In the genomic region with DNA sequence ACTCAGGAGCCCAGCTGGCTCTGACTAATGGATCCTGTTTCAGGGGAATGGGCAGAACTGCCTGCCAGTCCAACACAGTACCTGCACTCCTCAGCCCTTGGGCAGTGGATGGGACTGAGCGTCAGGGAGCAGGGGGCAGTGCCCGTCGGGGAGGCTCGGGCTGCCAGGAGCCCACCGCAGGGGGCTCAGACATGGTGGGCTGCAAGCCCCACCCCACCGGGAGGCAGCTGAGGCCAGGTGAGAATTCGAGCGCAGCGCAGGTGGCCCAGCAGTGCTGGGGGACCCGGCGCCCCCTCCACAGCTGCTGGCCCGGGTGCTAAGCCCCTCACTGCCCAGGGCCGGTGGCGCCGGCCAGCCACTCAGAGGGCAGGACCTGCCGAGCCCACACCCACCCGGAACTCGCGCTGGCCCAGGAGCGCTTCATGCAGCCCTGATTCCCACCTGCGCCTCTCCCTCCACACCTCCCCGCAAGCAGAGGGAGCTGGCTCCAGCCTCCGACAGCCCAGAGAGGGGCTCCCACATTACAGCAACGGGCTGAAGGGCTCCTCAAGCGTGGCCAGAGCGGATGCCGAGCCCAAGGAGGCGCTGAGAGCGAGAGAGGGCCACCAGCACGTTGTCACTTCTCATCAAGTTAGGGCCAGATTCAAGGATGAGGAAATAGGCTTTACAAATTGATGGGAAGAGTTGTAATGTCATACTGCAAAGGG, we compare ENCODE assay signal across 22 cellular contexts.
DNase-seq lines count a peak whose midpoint lies in the region; ATAC-seq and TF ChIP-seq lines count a peak whose summit lies in the region.
"Had no signal": no experiment of that assay in that cellular context is flagged by ENCODE, and none has a peak within 500 bp of the region (broad histone marks: within the 10 kb centered on the region; RNA-seq: fewer than 3 reads in every experiment).

No MANE protein-coding gene starts in this region.

- no peak overlapping the region for H3K4ac ChIP-seq in neuronal stem cell (ENCODE audit: low read length)

- CTCF ChIA-PET in GM10248 (lab: Yijun Ruan, JAX) = no interaction called here

- H3K14ac ChIP-seq in neuronal stem cell (ENCODE audit: low read length) = no peak overlapping the region

- H3K27ac ChIP-seq in right cardiac atrium (ENCODE audit: low read length) (no peak overlapping the region), left ventricle myocardium inferior (replicated peaks) (no peak overlapping the region), gastroesophageal sphincter (no peak overlapping the region), neuronal stem cell (replicated peaks; ENCODE audit: low read length) (no peak overlapping the region), upper lobe of right lung (no peak overlapping the region), gastrocnemius medialis (no peak overlapping the region)
- H3K27ac ChIP-seq: A549; BLaER1 treated with 17β-estradiol and CSF1 and Interleukin-3, amounts not matched to agents 10 nM and 100 nM; GM23248 had no signal

- H3K9me3 ChIP-seq in right cardiac atrium (ENCODE audit: control insufficient read depth, low read length) (no peaks in the 10 kb centered on the region), left ventricle myocardium inferior (replicated peaks) (peaks cover 36% of the 10 kb centered on the region), gastroesophageal sphincter (peaks cover 0 to 13% (median 0%) of the 10 kb centered on the region in 3 donors), neuronal stem cell (replicated peaks in 1 of 2; ENCODE audit: control insufficient read depth in 2 of 2, insufficient read depth in 1 of 2, low read depth in 1 of 2, low read length in 2 of 2) (peaks cover 0 to 5% of the 10 kb centered on the region in 2 donors), upper lobe of right lung (no peaks in the 10 kb centered on the region), gastrocnemius medialis (no peaks in the 10 kb centered on the region)
- H3K9me3 ChIP-seq: A549, BE2C had no signal

- no peak overlapping the region for H2BK12ac ChIP-seq in neuronal stem cell (ENCODE audit: low read length)

- no peak overlapping the region for H3K23ac ChIP-seq in neuronal stem cell (ENCODE audit: low read depth, low read length, poor library complexity)

- H2AFZ ChIP-seq in neuronal stem cell (ENCODE audit: low read length) = no peak overlapping the region
- H2AFZ ChIP-seq: GM23248 had no signal

- no peak overlapping the region for H3K4me2 ChIP-seq in neuronal stem cell (ENCODE audit: insufficient read depth, low read length, poor library complexity, severe bottlenecking)
- H3K4me2 ChIP-seq: A549; BLaER1 treated with 17β-estradiol and CSF1 and Interleukin-3, amounts not matched to agents 10 nM and 100 nM had no signal

- H3K9ac ChIP-seq in neuronal stem cell (ENCODE audit: low read depth, low read length, poor library complexity) = no peak overlapping the region
- H3K9ac ChIP-seq: BLaER1 treated with 17β-estradiol and CSF1 and Interleukin-3, amounts not matched to agents 10 nM and 100 nM; GM23248 had no signal

- no peak overlapping the region for H2BK5ac ChIP-seq in neuronal stem cell (ENCODE audit: low read length)

- POLR2A ChIA-PET in GM10248 (lab: Yijun Ruan, JAX) = no interaction called here

- H2AK5ac ChIP-seq in neuronal stem cell (ENCODE audit: low read depth, low read length) = no peak overlapping the region

- H3K4me1 ChIP-seq in right cardiac atrium (ENCODE audit: control insufficient read depth, insufficient read depth, low read length) (no peaks in the 10 kb centered on the region), left ventricle myocardium inferior (no peaks in the 10 kb centered on the region), gastroesophageal sphincter (no peaks in the 10 kb centered on the region), neuronal stem cell (ENCODE audit: control insufficient read depth in 2 of 2, insufficient read depth in 1 of 2, low read depth in 1 of 2, low read length in 2 of 2) (no peaks in the 10 kb centered on the region), upper lobe of right lung (no peaks in the 10 kb centered on the region), gastrocnemius medialis (no peaks in the 10 kb centered on the region)
- H3K4me1 ChIP-seq: A549; BLaER1 treated with 17β-estradiol and CSF1 and Interleukin-3, amounts not matched to agents 10 nM and 100 nM had no signal

- TF ChIP-seq POLR2A in gastroesophageal sphincter (IDR thresholded peaks at IDR 0.05) (no peak), gastrocnemius medialis (IDR thresholded peaks at IDR 0.05) (no peak)

- H4K8ac ChIP-seq in neuronal stem cell (ENCODE audit: low read depth, low read length) = no peak overlapping the region

- ATAC-seq in right cardiac atrium = no peak
- ATAC-seq in gastroesophageal sphincter = peak; percentile 39
- ATAC-seq in upper lobe of right lung = peak; percentile 28
- no peak for ATAC-seq in gastrocnemius medialis
- ATAC-seq: A549 had no signal

- TF ChIP-seq CTCF in left ventricle myocardium inferior (IDR thresholded peaks at IDR 0.05; ENCODE audit: borderline replicate concordance) (no peak), gastroesophageal sphincter (IDR thresholded peaks at IDR 0.05) (no peak), upper lobe of right lung (IDR thresholded peaks at IDR 0.05) (no peak), GM10248 (IDR thresholded peaks at IDR 0.05; ENCODE audit: control extremely low read depth, extremely low read depth, low read depth, missing control alignments) (no peak), gastrocnemius medialis (IDR thresholded peaks at IDR 0.05 in 4 of 5, conservative IDR thresholded peaks at IDR 0.05 in 1 of 5) (no peak)

- DNase-seq in right cardiac atrium (peak in 2 of 3 donors; percentile 32 to 35), left ventricle myocardium inferior (no peak), neuronal stem cell (ENCODE audit: low spot score) (no peak), upper lobe of right lung (peak; percentile 48), GM10248 (ENCODE audit: extremely low spot score) (no peak), gastrocnemius medialis (no peak)
- DNase-seq: 8988T; ACHN; AML-193; BE2C; Calu3; CD4-positive, alpha-beta T cell; CD8-positive, alpha-beta memory T cell; DMS53; DMS79 treated with DMSO at 0.1 percent for 48 hours; GF-D8; GM23248; H7; HCEC 1CT had no signal

- H3K36me3 ChIP-seq in left ventricle myocardium inferior (no peaks in the 10 kb centered on the region), gastroesophageal sphincter (no peaks in the 10 kb centered on the region), neuronal stem cell (replicated peaks in 1 of 2; ENCODE audit: control insufficient read depth in 2 of 2, insufficient read depth in 2 of 2, low read length in 2 of 2) (no peaks in the 10 kb centered on the region), upper lobe of right lung (no peaks in the 10 kb centered on the region), gastrocnemius medialis (no peaks in the 10 kb centered on the region)
- H3K36me3 ChIP-seq: BE2C; BLaER1 treated with 17β-estradiol and CSF1 and Interleukin-3, amounts not matched to agents 10 nM and 100 nM had no signal

- H2BK120ac ChIP-seq in neuronal stem cell (ENCODE audit: low read depth, low read length) = no peak overlapping the region

- intact Hi-C loops in right cardiac atrium (cut with DNase I) (no loop called here), left ventricle myocardium inferior (cut with micrococcal nuclease) (no loop called here), upper lobe of right lung (cut with DNase I) (no loop called here), gastrocnemius medialis (cut with DNase I; ENCODE audit: low total_unique reads) (no loop called here)

- 89% methylated on average over 30 of the region's 30 CpGs for WGBS in right cardiac atrium
- no CpG with 5 or more reads among the region's 30 CpGs for WGBS in gastroesophageal sphincter (ENCODE audit: low coverage in 1 of 2), 2 donors
- WGBS in neuronal stem cell (ENCODE audit: extremely low coverage in 2 of 2, insufficient read length in 2 of 2, insufficient replicate concordance in 1 of 2), 2 donors = no CpG with 5 or more reads among the region's 30 CpGs

- H3K27me3 ChIP-seq in right cardiac atrium (ENCODE audit: control insufficient read depth, insufficient read depth) (no peaks in the 10 kb centered on the region), left ventricle myocardium inferior (ENCODE audit: low read depth) (no peaks in the 10 kb centered on the region), gastroesophageal sphincter (no peaks in the 10 kb centered on the region), neuronal stem cell (ENCODE audit: control insufficient read depth in 3 of 3, insufficient read depth in 3 of 3, low read depth in 1 of 3, low read length in 3 of 3) (no peaks in the 10 kb centered on the region), upper lobe of right lung (no peaks in the 10 kb centered on the region), gastrocnemius medialis (no peaks in the 10 kb centered on the region)
- H3K27me3 ChIP-seq: BE2C; BLaER1 treated with 17β-estradiol and CSF1 and Interleukin-3, amounts not matched to agents 10 nM and 100 nM had no signal

- H3K18ac ChIP-seq in neuronal stem cell (ENCODE audit: low read length) = peak overlapping the region; percentile 77

- no peaks in the 10 kb centered on the region for H3K79me1 ChIP-seq in neuronal stem cell (ENCODE audit: low read depth, low read length)

- no peak overlapping the region for H2BK15ac ChIP-seq in neuronal stem cell (ENCODE audit: low read length)

- in situ Hi-C loops in gastrocnemius medialis (cut with MboI; ENCODE audit: low sequenced_read_pairs in 4 of 4) = no loop called here

- H4K91ac ChIP-seq in neuronal stem cell (ENCODE audit: low read depth, low read length, poor library complexity) = no peak overlapping the region

- no peak for TF ChIP-seq EP300 in gastroesophageal sphincter (IDR thresholded peaks at IDR 0.05)

- H3K4me3 ChIP-seq in right cardiac atrium (ENCODE audit: low read length) = no peak overlapping the region
- no peak overlapping the region for H3K4me3 ChIP-seq in left ventricle myocardium inferior
- no peak overlapping the region for H3K4me3 ChIP-seq in gastroesophageal sphincter
- no peak overlapping the region for H3K4me3 ChIP-seq in neuronal stem cell (ENCODE audit: low read length in 2 of 2)
- no peak overlapping the region for H3K4me3 ChIP-seq in upper lobe of right lung
- no peak overlapping the region for H3K4me3 ChIP-seq in gastrocnemius medialis
- H3K4me3 ChIP-seq: A549; BLaER1 treated with 17β-estradiol and CSF1 and Interleukin-3, amounts not matched to agents 10 nM and 100 nM; GM23248 had no signal

Comparison
In these comparisons a context has a peak if more than half of its experiments do, and no peak if none do; other contexts are left out.
1. DNase-seq: peak in right cardiac atrium (2 of 3) and upper lobe of right lung (single experiment); none in left ventricle myocardium inferior (single experiment), neuronal stem cell (single experiment), GM10248 (single experiment) and gastrocnemius medialis (0 of 2).
2. ATAC-seq: peak in gastroesophageal sphincter (single experiment) and upper lobe of right lung (single experiment); none in right cardiac atrium (0 of 2) and gastrocnemius medialis (0 of 2).